In the genomic region with DNA sequence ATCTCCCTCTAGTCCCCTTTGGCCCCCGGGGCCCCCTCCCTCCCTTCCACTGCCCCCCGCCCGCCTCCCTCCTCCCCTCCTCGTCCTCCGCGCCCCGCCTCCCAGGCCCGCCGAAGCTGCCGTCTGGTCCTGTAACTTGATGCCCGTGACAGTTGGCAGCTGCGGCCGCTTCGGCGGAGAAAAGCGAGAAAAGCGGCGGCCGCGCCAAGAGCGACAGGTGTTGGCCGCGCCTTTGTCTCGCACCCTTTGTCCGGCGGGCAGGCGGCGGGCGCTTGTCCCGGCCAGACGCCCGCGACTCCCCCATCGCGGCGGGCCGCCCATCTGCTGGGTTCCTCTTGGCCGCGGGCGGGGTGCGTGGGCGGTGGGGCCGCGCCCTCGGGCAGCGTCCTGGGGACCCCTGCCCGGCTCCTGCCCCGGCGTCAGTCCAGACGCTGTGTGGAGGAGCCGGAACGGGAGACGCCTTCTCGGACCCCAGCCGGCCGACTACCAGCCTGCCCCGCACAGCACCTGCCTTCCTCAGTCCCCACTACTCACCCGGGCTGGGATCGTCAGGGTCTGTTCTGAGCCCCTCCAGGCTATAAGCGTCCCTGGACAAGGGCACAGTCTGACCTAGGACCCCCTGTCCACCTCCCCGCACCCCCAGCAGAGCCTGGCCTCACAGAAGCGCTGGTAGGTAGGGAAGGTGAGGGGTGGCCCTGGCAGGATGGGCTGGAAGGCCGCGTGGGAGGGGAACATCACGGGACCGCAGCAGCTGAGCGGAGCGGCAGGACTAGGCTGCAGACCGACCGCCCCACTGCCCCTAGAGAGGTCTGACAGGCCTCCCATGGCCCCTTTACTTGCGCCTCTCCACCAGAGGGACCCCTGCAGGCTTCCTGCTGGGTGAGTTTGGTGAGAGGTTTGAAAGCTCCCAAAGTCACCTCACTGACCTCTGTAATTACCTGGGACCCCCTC, we compare ENCODE assay signal across 8 cellular contexts. TPM values are rescaled to one million over a fixed set of nuclear protein-coding genes. Genes with fewer than 3 reads are reported as not detected.
DNase-seq lines count a peak whose midpoint lies in the region; ATAC-seq and TF ChIP-seq lines count a peak whose summit lies in the region.

No MANE protein-coding gene starts in this region.

- H3K27me3 ChIP-seq in MG63 (no peaks in the 10 kb centered on the region), esophagus squamous epithelium (peaks cover 0 to 51% (median 2%) of the 10 kb centered on the region in 4 donors), parathyroid adenoma (ENCODE audit: control insufficient read depth, insufficient read depth, low read length) (no peaks in the 10 kb centered on the region)

- peak; percentile 94 for DNase-seq in DMS53 treated with DMSO at 0.1 percent for 48 hours (lab: John Stamatoyannopoulos, UW; ENCODE audit: unreplicated experiment)
- peak; percentile 55 for DNase-seq in MG63
- DNase-seq in RKO (ENCODE audit: low spot score): peak; percentile 70
- no peak for DNase-seq in esophagus squamous epithelium (lab: John Stamatoyannopoulos, UW)
- DNase-seq in effector CD4-positive, alpha-beta T cell: no peak

- H3K4me3 ChIP-seq in MG63 (no peak overlapping the region), esophagus squamous epithelium (peak overlapping the region; percentile 54 to 85 (median 74)), parathyroid adenoma (ENCODE audit: low read depth, low read length) (no peak overlapping the region)

- no peak for ATAC-seq in GM19397 (IDR thresholded peaks at IDR 0.05; ENCODE audit: unreplicated experiment)
- ATAC-seq in GM18498 (IDR thresholded peaks at IDR 0.05; ENCODE audit: unreplicated experiment): no peak

- WGBS in esophagus squamous epithelium, 2 donors: 51 to 97% methylated on average over 4 to 5 of the region's 71 CpGs

- H3K4me1 ChIP-seq in esophagus squamous epithelium: peaks cover 20 to 42% (median 23%) of the 10 kb centered on the region in 3 donors
- H3K4me1 ChIP-seq in parathyroid adenoma: no peaks in the 10 kb centered on the region

- H2AFZ ChIP-seq in parathyroid adenoma: peak overlapping the region; percentile 61

- peak overlapping the region; percentile 25 for H3K4me2 ChIP-seq in parathyroid adenoma (ENCODE audit: low read length)

- no peaks in the 10 kb centered on the region for H3K79me2 ChIP-seq in parathyroid adenoma

- TF ChIP-seq CTCF in esophagus squamous epithelium (IDR thresholded peaks at IDR 0.05) (no peak), parathyroid adenoma (IDR thresholded peaks at IDR 0.05) (no peak)

- H3K9me3 ChIP-seq in MG63: no peaks in the 10 kb centered on the region
- H3K9me3 ChIP-seq in esophagus squamous epithelium: no peaks in the 10 kb centered on the region
- H3K9me3 ChIP-seq in parathyroid adenoma (ENCODE audit: control insufficient read depth, low read length): no peaks in the 10 kb centered on the region

- H3K36me3 ChIP-seq in MG63: no peaks in the 10 kb centered on the region
- H3K36me3 ChIP-seq in esophagus squamous epithelium: peaks cover 0 to 28% (median 4%) of the 10 kb centered on the region in 3 donors
- no peaks in the 10 kb centered on the region for H3K36me3 ChIP-seq in parathyroid adenoma (ENCODE audit: control insufficient read depth, insufficient read depth, low read length)

- H3K27ac ChIP-seq in esophagus squamous epithelium (no peak overlapping the region), parathyroid adenoma (no peak overlapping the region)

- intact Hi-C loops in esophagus squamous epithelium (cut with DNase I): no loop called here

- no peak for TF ChIP-seq POLR2A in esophagus squamous epithelium (IDR thresholded peaks at IDR 0.05)

- no peak overlapping the region for H3K9ac ChIP-seq in parathyroid adenoma

RNA-seq across cellular contexts. Expression of gene HES6, which starts 1.2 kb away (rescaled TPM):
- 23.5 and 30.4 TPM in 2 replicates for total RNA-seq in MG63 (2014; rRNA removed; shearing (Covaris generic); ENCODE audit: low replicate concordance)
- total RNA-seq in esophagus squamous epithelium: 1 to 10 TPM; 3.1 to 5.1 (median 4.2) TPM

RNA-seq across cellular contexts. Expression of gene ILKAP, which starts 37.5 kb away (rescaled TPM):
- 59.6 and 69.4 TPM in 2 replicates for total RNA-seq in MG63 (2014; rRNA removed; shearing (Covaris generic); ENCODE audit: low replicate concordance)
- total RNA-seq in esophagus squamous epithelium: 10 to 100 TPM; 13.3 to 38.3 (median 20.7) TPM

RNA-seq across cellular contexts. Expression of gene PER2, which starts 47.4 kb away (rescaled TPM):
- 0.54 and 0.72 TPM in 2 replicates for total RNA-seq in MG63 (2014; rRNA removed; shearing (Covaris generic); ENCODE audit: low replicate concordance)
- total RNA-seq in esophagus squamous epithelium: 10 to 100 TPM in 2 of 4 donors, 1 to 10 TPM in 2; 6.2 to 28.0 (median 12.0) TPM

Comparison
In these comparisons a context has a peak if more than half of its experiments do, and no peak if none do; other contexts are left out.
1. DNase-seq: peak in DMS53 treated with DMSO at 0.1 percent for 48 hours (single experiment), MG63 (single experiment) and RKO (single experiment); none in esophagus squamous epithelium (single experiment) and effector CD4-positive, alpha-beta T cell (single experiment).
2. H3K4me3 ChIP-seq: peak in esophagus squamous epithelium (4 of 4); none in MG63 (single experiment) and parathyroid adenoma (single experiment).